Comparison of ENCODE assay signal across 1 cellular context in genomic region chr3:21665444-21665843, GRCh38.
TF ChIP-seq lines count a peak whose summit lies in the region.

No MANE protein-coding gene starts in this region.

TF ChIP-seq in GM23338, 12 proteins besides CTCF, POLR2A, EP300 and RAD21:
- TF ChIP-seq, protein P1, sequence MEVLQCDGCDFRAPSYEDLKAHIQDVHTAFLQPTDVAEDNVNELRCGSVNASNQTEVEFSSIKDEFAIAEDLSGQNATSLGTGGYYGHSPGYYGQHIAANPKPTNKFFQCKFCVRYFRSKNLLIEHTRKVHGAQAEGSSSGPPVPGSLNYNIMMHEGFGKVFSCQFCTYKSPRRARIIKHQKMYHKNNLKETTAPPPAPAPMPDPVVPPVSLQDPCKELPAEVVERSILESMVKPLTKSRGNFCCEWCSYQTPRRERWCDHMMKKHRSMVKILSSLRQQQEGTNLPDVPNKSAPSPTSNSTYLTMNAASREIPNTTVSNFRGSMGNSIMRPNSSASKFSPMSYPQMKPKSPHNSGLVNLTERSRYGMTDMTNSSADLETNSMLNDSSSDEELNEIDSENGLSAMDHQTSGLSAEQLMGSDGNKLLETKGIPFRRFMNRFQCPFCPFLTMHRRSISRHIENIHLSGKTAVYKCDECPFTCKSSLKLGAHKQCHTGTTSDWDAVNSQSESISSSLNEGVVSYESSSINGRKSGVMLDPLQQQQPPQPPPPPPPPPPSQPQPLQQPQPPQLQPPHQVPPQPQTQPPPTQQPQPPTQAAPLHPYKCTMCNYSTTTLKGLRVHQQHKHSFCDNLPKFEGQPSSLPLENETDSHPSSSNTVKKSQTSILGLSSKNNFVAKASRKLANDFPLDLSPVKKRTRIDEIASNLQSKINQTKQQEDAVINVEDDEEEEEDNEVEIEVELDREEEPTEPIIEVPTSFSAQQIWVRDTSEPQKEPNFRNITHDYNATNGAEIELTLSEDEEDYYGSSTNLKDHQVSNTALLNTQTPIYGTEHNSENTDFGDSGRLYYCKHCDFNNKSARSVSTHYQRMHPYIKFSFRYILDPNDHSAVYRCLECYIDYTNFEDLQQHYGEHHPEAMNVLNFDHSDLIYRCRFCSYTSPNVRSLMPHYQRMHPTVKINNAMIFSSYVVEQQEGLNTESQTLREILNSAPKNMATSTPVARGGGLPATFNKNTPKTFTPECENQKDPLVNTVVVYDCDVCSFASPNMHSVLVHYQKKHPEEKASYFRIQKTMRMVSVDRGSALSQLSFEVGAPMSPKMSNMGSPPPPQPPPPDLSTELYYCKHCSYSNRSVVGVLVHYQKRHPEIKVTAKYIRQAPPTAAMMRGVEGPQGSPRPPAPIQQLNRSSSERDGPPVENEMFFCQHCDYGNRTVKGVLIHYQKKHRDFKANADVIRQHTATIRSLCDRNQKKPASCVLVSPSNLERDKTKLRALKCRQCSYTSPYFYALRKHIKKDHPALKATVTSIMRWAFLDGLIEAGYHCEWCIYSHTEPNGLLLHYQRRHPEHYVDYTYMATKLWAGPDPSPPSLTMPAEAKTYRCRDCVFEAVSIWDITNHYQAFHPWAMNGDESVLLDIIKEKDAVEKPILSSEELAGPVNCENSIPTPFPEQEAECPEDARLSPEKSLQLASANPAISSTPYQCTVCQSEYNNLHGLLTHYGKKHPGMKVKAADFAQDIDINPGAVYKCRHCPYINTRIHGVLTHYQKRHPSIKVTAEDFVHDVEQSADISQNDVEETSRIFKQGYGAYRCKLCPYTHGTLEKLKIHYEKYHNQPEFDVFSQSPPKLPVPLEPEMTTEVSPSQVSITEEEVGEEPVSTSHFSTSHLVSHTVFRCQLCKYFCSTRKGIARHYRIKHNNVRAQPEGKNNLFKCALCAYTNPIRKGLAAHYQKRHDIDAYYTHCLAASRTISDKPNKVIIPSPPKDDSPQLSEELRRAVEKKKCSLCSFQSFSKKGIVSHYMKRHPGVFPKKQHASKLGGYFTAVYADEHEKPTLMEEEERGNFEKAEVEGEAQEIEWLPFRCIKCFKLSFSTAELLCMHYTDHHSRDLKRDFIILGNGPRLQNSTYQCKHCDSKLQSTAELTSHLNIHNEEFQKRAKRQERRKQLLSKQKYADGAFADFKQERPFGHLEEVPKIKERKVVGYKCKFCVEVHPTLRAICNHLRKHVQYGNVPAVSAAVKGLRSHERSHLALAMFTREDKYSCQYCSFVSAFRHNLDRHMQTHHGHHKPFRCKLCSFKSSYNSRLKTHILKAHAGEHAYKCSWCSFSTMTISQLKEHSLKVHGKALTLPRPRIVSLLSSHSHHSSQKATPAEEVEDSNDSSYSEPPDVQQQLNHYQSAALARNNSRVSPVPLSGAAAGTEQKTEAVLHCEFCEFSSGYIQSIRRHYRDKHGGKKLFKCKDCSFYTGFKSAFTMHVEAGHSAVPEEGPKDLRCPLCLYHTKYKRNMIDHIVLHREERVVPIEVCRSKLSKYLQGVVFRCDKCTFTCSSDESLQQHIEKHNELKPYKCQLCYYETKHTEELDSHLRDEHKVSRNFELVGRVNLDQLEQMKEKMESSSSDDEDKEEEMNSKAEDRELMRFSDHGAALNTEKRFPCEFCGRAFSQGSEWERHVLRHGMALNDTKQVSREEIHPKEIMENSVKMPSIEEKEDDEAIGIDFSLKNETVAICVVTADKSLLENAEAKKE (CRISPR knock-in tag; IDR thresholded peaks at IDR 0.05): no peak; the same call in 1 of the 2 replicates
- TF ChIP-seq REST (IDR thresholded peaks at IDR 0.05; ENCODE audit: unreplicated experiment): no peak
- TF ChIP-seq STAT1 (IDR thresholded peaks at IDR 0.05; ENCODE audit: unreplicated experiment): no peak
- no peak for TF ChIP-seq JUNB (IDR thresholded peaks at IDR 0.05; ENCODE audit: unreplicated experiment)
- TF ChIP-seq ZNF114 (CRISPR knock-in tag; IDR thresholded peaks at IDR 0.05): no peak
- TF ChIP-seq ETS1 (IDR thresholded peaks at IDR 0.05): no peak
- TF ChIP-seq CREB1 (CRISPR knock-in tag; IDR thresholded peaks at IDR 0.05; ENCODE audit: low read depth): no peak
- TF ChIP-seq ZNF331 (CRISPR knock-in tag; IDR thresholded peaks at IDR 0.05; ENCODE audit: low read depth): no peak
- no peak for TF ChIP-seq NANOG (IDR thresholded peaks at IDR 0.05; ENCODE audit: borderline replicate concordance)
- TF ChIP-seq POLR2AphosphoS5 (IDR thresholded peaks at IDR 0.05; ENCODE audit: low read depth): no peak
- TF ChIP-seq EZH2phosphoT487 (IDR thresholded peaks at IDR 0.05; ENCODE audit: unreplicated experiment): no peak
- no peak for TF ChIP-seq EZH2 (IDR thresholded peaks at IDR 0.05; ENCODE audit: low read depth, unreplicated experiment)
